In genomic region chr16:56807011-56807675, GRCh38 we compare ENCODE assay signal across 1 cellular context.
A peak's percentile ranks its signal among the peaks of the same experiment; 100 is the strongest.
TF ChIP-seq lines count a peak whose summit lies in the region.

No MANE protein-coding gene starts in this region.

TF ChIP-seq in SK-N-SH, 30 proteins besides CTCF, POLR2A, EP300 and RAD21 (continued from another document):
- TF ChIP-seq PBX3 (IDR thresholded peaks at IDR 0.05): peak; percentile 3; the same call in 1 of the 2 replicates
